Comparison of ENCODE assay signal across 7 cellular contexts in the genomic region with DNA sequence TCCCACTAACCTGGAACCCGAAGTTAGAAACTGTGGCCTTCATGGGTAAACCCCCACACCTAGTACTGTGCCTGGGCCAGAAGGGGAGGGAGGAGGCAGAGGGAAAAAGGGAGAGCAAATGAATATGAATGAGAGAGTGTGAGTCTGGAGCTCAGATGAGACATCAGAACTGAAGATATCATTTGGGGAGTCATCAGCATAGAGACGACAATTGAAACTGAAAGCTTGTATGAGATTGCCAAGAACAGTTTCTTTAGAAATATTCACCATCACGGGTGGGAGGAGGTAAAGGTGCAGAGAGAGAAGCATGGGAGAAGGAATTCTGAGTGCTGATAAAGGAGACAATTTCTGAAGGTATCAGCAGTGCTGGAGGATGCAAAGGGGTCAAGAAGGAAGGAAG.
"Had no signal": no experiment of that assay in that cellular context is flagged by ENCODE, and none has a peak within 500 bp of the region (broad histone marks: within the 10 kb centered on the region; RNA-seq: fewer than 3 reads in every experiment).

No MANE protein-coding gene starts in this region.

- DNase-seq: GDM1, GF-D8 had no signal

- ATAC-seq: GM12878 had no signal

- H3K4me3 ChIP-seq: GM12878 had no signal

- FAIRE-seq: G401.6, GM12878, GM12892, GM18507, GM19239 had no signal
